In genomic region chr1:7218210-7218832, GRCh38 we compare ENCODE assay signal across 8 cellular contexts.
DNase-seq lines count a peak whose midpoint lies in the region; ATAC-seq, FAIRE-seq and TF ChIP-seq lines count a peak whose summit lies in the region.

No MANE protein-coding gene starts in this region.

- H3K9me1 ChIP-seq in keratinocyte (ENCODE audit: control insufficient read depth, extremely low read depth, insufficient read depth, low read length): no peaks in the 10 kb centered on the region

- H3K27ac Mint-ChIP-seq in CD4-positive, alpha-beta T cell: no peak overlapping the region

- no peak overlapping the region for H3K27ac ChIP-seq in CD4-positive, alpha-beta T cell (ENCODE audit: low read depth, low read length)
- no peak overlapping the region for H3K27ac ChIP-seq in ascending aorta
- H3K27ac ChIP-seq in keratinocyte (ENCODE audit: control insufficient read depth, insufficient read depth, low read length): no peak overlapping the region
- no peak overlapping the region for H3K27ac ChIP-seq in tibial artery

- dilution Hi-C loops in keratinocyte (cut with MboI; ENCODE audit: extremely low pct_ligation_motif_present, low sequenced_read_pairs): no loop called here

- no peak overlapping the region for H3K4me3 Mint-ChIP-seq in CD4-positive, alpha-beta T cell

- no peak overlapping the region for H3K9ac ChIP-seq in keratinocyte (ENCODE audit: control insufficient read depth, extremely low read depth, insufficient read depth, low read length)

- H3K4me3 ChIP-seq in ascending aorta (no peak overlapping the region), keratinocyte (ENCODE audit: control insufficient read depth in 2 of 3, extremely low read depth in 1 of 3, insufficient read depth in 2 of 3, low read depth in 1 of 3, low read length in 3 of 3) (no peak overlapping the region), tibial artery (no peak overlapping the region)

- peak; percentile 41 for FAIRE-seq in keratinocyte (lab: Jason Lieb, UNC)

- POLR2A ChIA-PET in CD4-positive, alpha-beta T cell (lab: Charles Lee): no interaction called here

- no peaks in the 10 kb centered on the region for H3K79me2 ChIP-seq in keratinocyte (ENCODE audit: control insufficient read depth, insufficient read depth, low read length)

- H3K27me3 ChIP-seq in CD4-positive, alpha-beta T cell (ENCODE audit: control insufficient read depth, insufficient read depth, low read length): no peaks in the 10 kb centered on the region
- H3K27me3 ChIP-seq in ascending aorta (no peaks in the 10 kb centered on the region), keratinocyte (ENCODE audit: control insufficient read depth, extremely low read depth, insufficient read depth, low read length) (no peaks in the 10 kb centered on the region), tibial artery (peaks cover 0 to 6% of the 10 kb centered on the region in 2 donors)

- no peaks in the 10 kb centered on the region for H4K20me1 ChIP-seq in keratinocyte (ENCODE audit: control insufficient read depth, extremely low read depth, insufficient read depth, low read length)

- TF ChIP-seq CTCF in CD4-positive, alpha-beta T cell (IDR thresholded peaks at IDR 0.05): peak; percentile 50
- peak; percentile 19 for TF ChIP-seq CTCF in GM20000 (IDR thresholded peaks at IDR 0.05; ENCODE audit: extremely low read depth, missing control alignments)
- TF ChIP-seq CTCF in ascending aorta (IDR thresholded peaks at IDR 0.05): peak; percentile 4 to 56 (median 23)
- TF ChIP-seq CTCF in keratinocyte (optimal IDR thresholded peaks at IDR 0.05 in 1 of 3, IDR thresholded peaks at IDR 0.05 in 1 of 3, conservative IDR thresholded peaks at IDR 0.05 in 1 of 3; ENCODE audit: extremely low read depth in 1 of 3, insufficient read depth in 2 of 3, low read length in 3 of 3): peak; percentile 66 to 76 (median 75)
- peak; percentile 52 to 61 for TF ChIP-seq CTCF in tibial artery (IDR thresholded peaks at IDR 0.05)

- no peaks in the 10 kb centered on the region for H3K4me1 Mint-ChIP-seq in CD4-positive, alpha-beta T cell (ENCODE audit: low read depth)

- no peak overlapping the region for H2AFZ ChIP-seq in keratinocyte (ENCODE audit: control insufficient read depth, low read length)

- H3K4me1 ChIP-seq in ascending aorta: no peaks in the 10 kb centered on the region
- H3K4me1 ChIP-seq in keratinocyte (ENCODE audit: control insufficient read depth, extremely low read depth, insufficient read depth, low read length): no peaks in the 10 kb centered on the region
- H3K4me1 ChIP-seq in tibial artery: no peaks in the 10 kb centered on the region

- no peaks in the 10 kb centered on the region for H3K9me3 ChIP-seq in CD4-positive, alpha-beta T cell (ENCODE audit: control insufficient read depth, low read length)
- H3K9me3 ChIP-seq in ascending aorta (no peaks in the 10 kb centered on the region), keratinocyte (ENCODE audit: control insufficient read depth, low read depth, low read length) (no peaks in the 10 kb centered on the region), tibial artery (no peaks in the 10 kb centered on the region)

- no peaks in the 10 kb centered on the region for H3K36me3 ChIP-seq in ascending aorta
- no peaks in the 10 kb centered on the region for H3K36me3 ChIP-seq in keratinocyte (ENCODE audit: control insufficient read depth in 2 of 2, extremely low read depth in 1 of 2, insufficient read depth in 2 of 2, low read length in 2 of 2)
- no peaks in the 10 kb centered on the region for H3K36me3 ChIP-seq in tibial artery

- no peaks in the 10 kb centered on the region for H3K9me3 Mint-ChIP-seq in CD4-positive, alpha-beta T cell

- H3K4me2 ChIP-seq in keratinocyte (ENCODE audit: control insufficient read depth, extremely low read depth, insufficient read depth, low read depth, low read length): no peak overlapping the region

- H3K27me3 Mint-ChIP-seq in CD4-positive, alpha-beta T cell: peaks cover 55% of the 10 kb centered on the region

- DNase-seq in CD4-positive, alpha-beta T cell: peak in 1 of 10 experiments; percentile 4
- DNase-seq in GM20000 (ENCODE audit: low spot score) (peak; percentile 50), NCI-H446 (lab: John Stamatoyannopoulos, UW) (peak; percentile 27 to 67), ascending aorta (ENCODE audit: low spot score in 2 of 2) (no peak), keratinocyte (ENCODE audit: low read depth, low spot score) (no peak), tibial artery (no peak)

- CTCF ChIA-PET in CD4-positive, alpha-beta T cell (lab: Charles Lee): interaction anchor here (1.0 kb wide), 1 partner anchor 499 kb away, joined by 3 read pairs; no protein-coding TSS in a partner anchor

- no peak for ATAC-seq in CD4-positive, alpha-beta T cell (ENCODE audit: poor library complexity)
- ATAC-seq in GM21576 (IDR thresholded peaks at IDR 0.05; ENCODE audit: unreplicated experiment) (no peak), GM18868 (IDR thresholded peaks at IDR 0.05; ENCODE audit: unreplicated experiment) (no peak)

- no peaks in the 10 kb centered on the region for H3K36me3 Mint-ChIP-seq in CD4-positive, alpha-beta T cell (ENCODE audit: low read depth)

- intact Hi-C loops in CD4-positive, alpha-beta T cell (cut with DNase I, micrococcal nuclease): no loop called here
- intact Hi-C loops in ascending aorta (cut with DNase I) (loop anchor here (5.0 kb wide), 1 partner anchor 496 kb away; no protein-coding TSS in a partner anchor), tibial artery (cut with DNase I; ENCODE audit: low total_unique reads) (no loop called here)

Comparison
In these comparisons a context has a peak if more than half of its experiments do, and no peak if none do; other contexts are left out.
1. DNase-seq: peak in GM20000 (single experiment) and NCI-H446 (2 of 2); none in ascending aorta (0 of 2), keratinocyte (single experiment) and tibial artery (0 of 2).
2. CTCF ChIP-seq: peak in every context shown above with its lines; median percentile 75 in keratinocyte; 56 in tibial artery; 50 in CD4-positive, alpha-beta T cell; 23 in ascending aorta; 19 in GM20000.